In the genomic region with DNA sequence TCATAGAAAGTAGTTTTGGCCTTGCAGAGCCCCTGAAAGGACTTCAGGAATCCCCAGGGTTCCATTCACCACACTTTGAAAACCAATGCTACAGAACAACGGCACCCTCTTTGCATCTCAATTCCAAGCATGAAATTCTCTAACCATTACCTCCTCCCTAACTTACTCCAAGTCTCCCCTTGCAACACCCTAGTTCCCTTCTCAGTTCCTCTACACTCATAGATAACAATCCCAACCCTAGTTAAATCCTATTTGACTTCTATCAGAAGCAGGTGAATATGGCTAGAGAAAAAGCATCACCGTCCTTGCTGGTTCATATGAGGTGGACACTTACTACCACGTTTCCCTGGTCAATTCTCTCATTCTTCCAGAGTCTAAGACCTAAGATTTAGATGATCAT, we compare ENCODE assay signal across 11 cellular contexts. TPM values are rescaled to one million over a fixed set of nuclear protein-coding genes. Genes with fewer than 3 reads are reported as not detected.
DNase-seq lines count a peak whose midpoint lies in the region; ATAC-seq and TF ChIP-seq lines count a peak whose summit lies in the region.
"Had no signal": no experiment of that assay in that cellular context is flagged by ENCODE, and none has a peak within 500 bp of the region (broad histone marks: within the 10 kb centered on the region; RNA-seq: fewer than 3 reads in every experiment).

No MANE protein-coding gene starts in this region.

- H2BK12ac ChIP-seq in mesenchymal stem cell (ENCODE audit: low read length in 2 of 2): no peak overlapping the region

- no peaks in the 10 kb centered on the region for H3K36me3 ChIP-seq in A673 (ENCODE audit: insufficient read depth, low read length, poor library complexity, severe bottlenecking)
- H3K36me3 ChIP-seq in HUES48 (ENCODE audit: control insufficient read depth, insufficient read depth, low read length): peaks cover 26% of the 10 kb centered on the region
- no peaks in the 10 kb centered on the region for H3K36me3 ChIP-seq in brain microvascular endothelial cell (replicated peaks)
- peaks cover 0 to 26% of the 10 kb centered on the region in 2 experiments for H3K36me3 ChIP-seq in mesenchymal stem cell (ENCODE audit: control insufficient read depth in 1 of 2, insufficient read depth in 2 of 2, low read depth in 1 of 2, low read length in 2 of 2)

- 47% methylated on average over 3 of the region's 3 CpGs for WGBS in mesenchymal stem cell

- in situ Hi-C loops in brain microvascular endothelial cell (cut with HindIII; ENCODE audit: low pct_ligation_motif_present, low sequenced_read_pairs): no loop called here

- H4K91ac ChIP-seq in mesenchymal stem cell (ENCODE audit: low read length): no peak overlapping the region

- no peak overlapping the region for H3K4ac ChIP-seq in mesenchymal stem cell (ENCODE audit: low read depth in 1 of 2, low read length in 2 of 2)

- no peak overlapping the region for H2AFZ ChIP-seq in mesenchymal stem cell (ENCODE audit: low read depth, low read length)

- no peaks in the 10 kb centered on the region for H3K9me3 ChIP-seq in A673 (ENCODE audit: low read depth, low read length, poor library complexity, severe bottlenecking)
- H3K9me3 ChIP-seq in HUES48 (ENCODE audit: control insufficient read depth, insufficient read depth, low read length): no peaks in the 10 kb centered on the region
- no peaks in the 10 kb centered on the region for H3K9me3 ChIP-seq in mesenchymal stem cell (ENCODE audit: control insufficient read depth, low read length)

- H3K27me3 ChIP-seq in A673 (replicated peaks; ENCODE audit: insufficient read depth, low read depth, low read length, poor library complexity) (no peaks in the 10 kb centered on the region), HUES48 (ENCODE audit: control insufficient read depth, insufficient read depth, low read length) (no peaks in the 10 kb centered on the region), brain microvascular endothelial cell (replicated peaks) (no peaks in the 10 kb centered on the region), mesenchymal stem cell (ENCODE audit: control insufficient read depth in 1 of 2, insufficient read depth in 1 of 2, low read length in 2 of 2) (no peaks in the 10 kb centered on the region)

- H3K18ac ChIP-seq in mesenchymal stem cell (ENCODE audit: low read depth in 1 of 2, low read length in 2 of 2): peak overlapping the region in 1 of 2 experiments; percentile 0

- BruUV-seq in A673 (replicated peaks; lab: Mats Ljungman, UMichigan): no TSS peak

- intact Hi-C loops in A673 (cut with micrococcal nuclease; ENCODE audit: unreplicated experiment): no loop called here

- POLR2A ChIA-PET in A673 (lab: Charles Lee; ENCODE audit: low non-redundant PET): no interaction called here

- CTCF ChIA-PET in A673 (lab: Charles Lee): no interaction called here

- H3K27ac ChIP-seq in A673 (ENCODE audit: low read depth, low read length, poor library complexity, severe bottlenecking) (no peak overlapping the region), HUES48 (ENCODE audit: low read depth, low read length) (peak overlapping the region; percentile 81), brain microvascular endothelial cell (no peak overlapping the region), mesenchymal stem cell (ENCODE audit: low read length, poor library complexity, severe bottlenecking) (no peak overlapping the region)

- peaks cover 10% of the 10 kb centered on the region for H3K4me1 ChIP-seq in A673 (ENCODE audit: insufficient read depth, low read length, poor library complexity, severe bottlenecking)
- peaks cover 34% of the 10 kb centered on the region for H3K4me1 ChIP-seq in HUES48 (ENCODE audit: control insufficient read depth, insufficient read depth, low read length)
- peaks cover 2% of the 10 kb centered on the region for H3K4me1 ChIP-seq in mesenchymal stem cell (ENCODE audit: control insufficient read depth, insufficient read depth, low read depth, low read length)

- no peak overlapping the region for H2AK5ac ChIP-seq in mesenchymal stem cell (ENCODE audit: low read length, severe bottlenecking)

- H3K9ac ChIP-seq in HUES48 (ENCODE audit: low read depth, low read length) (no peak overlapping the region; the same call in 1 of the 2 replicates), mesenchymal stem cell (ENCODE audit: low read length) (peak overlapping the region; percentile 59)

- no peak overlapping the region for H2BK5ac ChIP-seq in mesenchymal stem cell (ENCODE audit: low read depth, low read length, poor library complexity, severe bottlenecking)

- H4K8ac ChIP-seq in mesenchymal stem cell (ENCODE audit: low read length): no peak overlapping the region

- H3K14ac ChIP-seq in mesenchymal stem cell (ENCODE audit: low read length in 2 of 2): no peak overlapping the region

- no peak overlapping the region for H2BK120ac ChIP-seq in mesenchymal stem cell (ENCODE audit: low read depth, low read length)

- H3K4me2 ChIP-seq in mesenchymal stem cell (ENCODE audit: low read length, poor library complexity, severe bottlenecking): peak overlapping the region; percentile 41

- DNase-seq in A673 (ENCODE audit: low spot score): no peak
- DNase-seq in brain microvascular endothelial cell: no peak
- peak; percentile 25 for DNase-seq in mesenchymal stem cell
- no peak for DNase-seq in OCI-M2 (lab: John Stamatoyannopoulos, UW; ENCODE audit: unreplicated experiment)
- DNase-seq in DMS153 treated with DMSO at 0.1 percent for 48 hours (lab: John Stamatoyannopoulos, UW; ENCODE audit: unreplicated experiment): no peak
- DNase-seq: HCEC 1CT; NCI-H446 treated with DMSO at 0.1 percent for 48 hours; stimulated activated CD4-positive, alpha-beta T cell treated with anti-CD3 and anti-CD28 coated beads, Interleukin-4, amount 100 ng/mL, for 24 hours had no signal

- peak overlapping the region; percentile 68 for H3K4me3 ChIP-seq in A673 (ENCODE audit: low read depth, low read length, poor library complexity, severe bottlenecking)
- peak overlapping the region; percentile 83 for H3K4me3 ChIP-seq in HUES48 (ENCODE audit: low read depth, low read length)
- H3K4me3 ChIP-seq in brain microvascular endothelial cell (ENCODE audit: low read depth, low read length): peak overlapping the region; percentile 20
- H3K4me3 ChIP-seq in mesenchymal stem cell (ENCODE audit: insufficient read depth in 1 of 2, low read depth in 1 of 2, low read length in 2 of 2): peak overlapping the region in 1 of 2 experiments; percentile 98

- peaks cover 3% of the 10 kb centered on the region for H3K79me1 ChIP-seq in mesenchymal stem cell (replicated peaks; ENCODE audit: low read length, poor library complexity, severe bottlenecking)

- ATAC-seq in HG03175 (IDR thresholded peaks at IDR 0.05; ENCODE audit: unreplicated experiment) (no peak), HG03439 (IDR thresholded peaks at IDR 0.05; ENCODE audit: unreplicated experiment) (no peak)

- TF ChIP-seq CTCF in A673 (conservative IDR thresholded peaks at IDR 0.05; ENCODE audit: low read depth, low read length) (no peak), brain microvascular endothelial cell (IDR thresholded peaks at IDR 0.05; ENCODE audit: low read depth, low read length, missing control alignments) (no peak)

- H2BK15ac ChIP-seq in mesenchymal stem cell (ENCODE audit: low read depth, poor library complexity, severe bottlenecking): no peak overlapping the region

- no peak overlapping the region for H3K23ac ChIP-seq in mesenchymal stem cell (ENCODE audit: low read length in 2 of 2)

RNA-seq across cellular contexts. Expression of a gene that starts 2.4 kb away (rescaled TPM):
- 24.2 and 36.0 TPM in 2 replicates for total RNA-seq in A673 (2021)
- 19.9 TPM for polyA plus RNA-seq in mesenchymal stem cell (2013, experiment 1 of 2)
- polyA plus RNA-seq in mesenchymal stem cell (2013, experiment 2 of 2): 20.4 TPM

RNA-seq across cellular contexts. Expression of a gene that starts 2.4 kb away (rescaled TPM):
- total RNA-seq in A673 (2021): 11.4 and 13.7 TPM in 2 replicates
- 8.5 TPM for polyA plus RNA-seq in mesenchymal stem cell (2013, experiment 1 of 2)
- 8.6 TPM for polyA plus RNA-seq in mesenchymal stem cell (2013, experiment 2 of 2)

RNA-seq across cellular contexts. Expression of a gene that starts 44.0 kb away (rescaled TPM):
- total RNA-seq in A673 (2021): not detected in 2 replicates
- polyA plus RNA-seq in mesenchymal stem cell (2013, experiment 1 of 2): not detected
- polyA plus RNA-seq in mesenchymal stem cell (2013, experiment 2 of 2): 0.04 TPM
